Comparison of ENCODE assay signal across 9 cellular contexts in genomic region chrX:145190801-145191389, GRCh38. TPM values are rescaled to one million over a fixed set of nuclear protein-coding genes. Genes with fewer than 3 reads are reported as not detected.
DNase-seq lines count a peak whose midpoint lies in the region; ATAC-seq and TF ChIP-seq lines count a peak whose summit lies in the region.
"Had no signal": no experiment of that assay in that cellular context is flagged by ENCODE, and none has a peak within 500 bp of the region (broad histone marks: within the 10 kb centered on the region; RNA-seq: fewer than 3 reads in every experiment).

No MANE protein-coding gene starts in this region.

- no peaks in the 10 kb centered on the region for H4K20me1 ChIP-seq in IMR-90 (ENCODE audit: insufficient read depth, low read length)

- no peak overlapping the region for H3K4me3 Mint-ChIP-seq in brain
- no peak overlapping the region for H3K4me3 Mint-ChIP-seq in stimulated activated effector memory CD8-positive, alpha-beta T cell treated with anti-CD3 and anti-CD28 coated beads, Interleukin-12 subunit alpha, Interleukin-12 subunit beta, amount 100 ng/mL, for 72 hours

- H2AFZ ChIP-seq in IMR-90 (replicated peaks; ENCODE audit: low read length, poor library complexity), result no peak overlapping the region
- H2AFZ ChIP-seq: parathyroid adenoma had no signal

- peaks cover 0 to 7% (median 0%) of the 10 kb centered on the region in 5 experiments for H3K9me3 Mint-ChIP-seq in brain
- H3K9me3 Mint-ChIP-seq in stimulated activated effector memory CD8-positive, alpha-beta T cell treated with anti-CD3 and anti-CD28 coated beads, Interleukin-12 subunit alpha, Interleukin-12 subunit beta, amount 100 ng/mL, for 72 hours, result peaks cover 15% of the 10 kb centered on the region

- POLR2A ChIA-PET in IMR-90 (lab: Charles Lee; ENCODE audit: unreplicated experiment), result no interaction called here

- CTCF ChIA-PET in IMR-90 (lab: Yijun Ruan, JAX), result no interaction called here

- H3K23ac ChIP-seq in IMR-90 (ENCODE audit: low read depth, low read length), result no peak overlapping the region

- no peak overlapping the region for H4K91ac ChIP-seq in IMR-90 (ENCODE audit: insufficient read depth, low read depth, low read length)

- peak; percentile 44 for TF ChIP-seq RAD21 in IMR-90 (IDR thresholded peaks at IDR 0.05; ENCODE audit: low read length)

- no peak overlapping the region for H3K27ac Mint-ChIP-seq in brain
- no peak overlapping the region for H3K27ac Mint-ChIP-seq in stimulated activated effector memory CD8-positive, alpha-beta T cell treated with anti-CD3 and anti-CD28 coated beads, Interleukin-12 subunit alpha, Interleukin-12 subunit beta, amount 100 ng/mL, for 72 hours

- no peak overlapping the region for H3K56ac ChIP-seq in IMR-90 (ENCODE audit: extremely low read depth, insufficient read depth, low read length)

- H3K9me1 ChIP-seq in IMR-90 (ENCODE audit: insufficient read depth, low read length), result no peaks in the 10 kb centered on the region

- peak; percentile 35 for TF ChIP-seq CTCF in GM06990 (IDR thresholded peaks at IDR 0.05; ENCODE audit: insufficient read depth, low read length, poor library complexity, severe bottlenecking)
- TF ChIP-seq CTCF in IMR-90 (conservative IDR thresholded peaks at IDR 0.05; ENCODE audit: low read depth, low read length), result peak; percentile 47
- TF ChIP-seq CTCF in brain (conservative IDR thresholded peaks at IDR 0.05), result peak; percentile 53 to 70

- intact Hi-C loops in IMR-90 (cut with micrococcal nuclease), result loop anchor here (5.0 kb wide), 1 partner anchor 1524 kb away; no protein-coding TSS in a partner anchor

- no peaks in the 10 kb centered on the region for H3K79me1 ChIP-seq in IMR-90 (ENCODE audit: low read depth in 1 of 2, low read length in 2 of 2)

- H3K9ac ChIP-seq in IMR-90 (ENCODE audit: low read depth, low read length), result no peak overlapping the region
- H3K9ac ChIP-seq: parathyroid adenoma had no signal

- H3K18ac ChIP-seq in IMR-90 (ENCODE audit: low read depth, low read length), result no peak overlapping the region

- H2BK5ac ChIP-seq in IMR-90 (ENCODE audit: low read depth, low read length, poor library complexity, severe bottlenecking), result no peak overlapping the region

- no peak overlapping the region for H4K5ac ChIP-seq in IMR-90 (ENCODE audit: low read depth, low read length)

- H3K27me3 Mint-ChIP-seq in brain, result peaks cover 5% of the 10 kb centered on the region

- no peak overlapping the region for H4K8ac ChIP-seq in IMR-90 (ENCODE audit: low read depth in 2 of 2, low read length in 2 of 2)

- H2BK120ac ChIP-seq in IMR-90 (ENCODE audit: low read depth, low read length), result no peak overlapping the region

- no peak overlapping the region for H2AK9ac ChIP-seq in IMR-90 (replicated peaks; ENCODE audit: low read depth, low read length, poor library complexity)

- H3K27me3 ChIP-seq in GM06990 (replicated peaks; ENCODE audit: control insufficient read depth, insufficient read depth, low read length) (no peaks in the 10 kb centered on the region), IMR-90 (ENCODE audit: control insufficient read depth, insufficient read depth, low read length) (no peaks in the 10 kb centered on the region)

- no peak overlapping the region for H3K14ac ChIP-seq in IMR-90 (replicated peaks; ENCODE audit: low read depth, low read length)

- no peak overlapping the region for H3K27ac ChIP-seq in IMR-90 (ENCODE audit: insufficient read depth, low read length)
- H3K27ac ChIP-seq: parathyroid adenoma had no signal

- ATAC-seq in IMR-90 (ENCODE audit: low read depth) (no peak), esophagus mucosa (no peak), left lobe of liver (no peak)
- no peak for ATAC-seq in stimulated activated effector memory CD8-positive, alpha-beta T cell treated with anti-CD3 and anti-CD28 coated beads, Interleukin-12 subunit alpha, Interleukin-12 subunit beta, amount 100 ng/mL, for 72 hours

- H3K4me2 ChIP-seq in IMR-90 (ENCODE audit: low read depth, low read length), result no peak overlapping the region

- TF ChIP-seq POLR2A in IMR-90 (IDR thresholded peaks at IDR 0.05; ENCODE audit: low read depth, low read length), result no peak

- no peak overlapping the region for H2AK5ac ChIP-seq in IMR-90 (ENCODE audit: low read depth, low read length)

- H2BK20ac ChIP-seq in IMR-90 (ENCODE audit: low read depth, low read length), result no peak overlapping the region

- H2BK15ac ChIP-seq in IMR-90 (ENCODE audit: low read depth, low read length), result no peak overlapping the region

- WGBS in IMR-90 (ENCODE audit: extremely low coverage in 2 of 2, insufficient read length in 1 of 2), 2 experiments, result no CpG with 5 or more reads among the region's 3 CpGs

- dilution Hi-C loops in IMR-90 (cut with HindIII; ENCODE audit: low sequenced_read_pairs, unreplicated experiment), result no loop called here

- H3K36me3 Mint-ChIP-seq in brain, result no peaks in the 10 kb centered on the region
- H3K36me3 Mint-ChIP-seq in stimulated activated effector memory CD8-positive, alpha-beta T cell treated with anti-CD3 and anti-CD28 coated beads, Interleukin-12 subunit alpha, Interleukin-12 subunit beta, amount 100 ng/mL, for 72 hours, result no peaks in the 10 kb centered on the region

- H3K4ac ChIP-seq in IMR-90 (ENCODE audit: low read depth, low read length), result no peak overlapping the region

- H3K4me3 ChIP-seq in GM06990 (replicated peaks; ENCODE audit: low read depth, low read length) (no peak overlapping the region), IMR-90 (ENCODE audit: insufficient read depth, low read depth, low read length) (no peak overlapping the region)

- H3K36me3 ChIP-seq in GM06990 (ENCODE audit: control insufficient read depth, insufficient read depth, low read length), result no peaks in the 10 kb centered on the region
- H3K36me3 ChIP-seq in IMR-90 (ENCODE audit: control insufficient read depth, insufficient read depth, low read length), result no peaks in the 10 kb centered on the region

- no TSS peak for BruUV-seq in IMR-90 (replicated peaks; lab: Mats Ljungman, UMichigan)

- H3K9me3 ChIP-seq in IMR-90 (ENCODE audit: control insufficient read depth, insufficient read depth, low read length), result no peaks in the 10 kb centered on the region; the same call in 1 of the 2 replicates

- in situ Hi-C loops in IMR-90 (cut with MboI; ENCODE audit: low sequenced_read_pairs), result no loop called here

- H3K4me1 Mint-ChIP-seq in brain, result no peaks in the 10 kb centered on the region
- no peaks in the 10 kb centered on the region for H3K4me1 Mint-ChIP-seq in stimulated activated effector memory CD8-positive, alpha-beta T cell treated with anti-CD3 and anti-CD28 coated beads, Interleukin-12 subunit alpha, Interleukin-12 subunit beta, amount 100 ng/mL, for 72 hours

- DNase-seq in GM06990 (ENCODE audit: extremely low read depth, insufficient read length) (no peak), IMR-90 (no peak), myocyte (ENCODE audit: low read depth) (peak; percentile 4), left lobe of liver (ENCODE audit: low spot score) (no peak)
- no peak for DNase-seq in stimulated activated effector memory CD8-positive, alpha-beta T cell treated with anti-CD3 and anti-CD28 coated beads, Interleukin-12 subunit alpha, Interleukin-12 subunit beta, amount 100 ng/mL, for 72 hours (ENCODE audit: low spot score in 2 of 2)
- DNase-seq: activated CD4-positive, alpha-beta T cell treated with anti-CD3 and anti-CD28 coated beads, Interleukin-2, amount 50 U/mL, for 4 hours had no signal

- H3K4me1 ChIP-seq in IMR-90 (ENCODE audit: control insufficient read depth, insufficient read depth, low read length), result no peaks in the 10 kb centered on the region
- H3K4me1 ChIP-seq: parathyroid adenoma had no signal

TF ChIP-seq in IMR-90, 13 proteins besides CTCF, POLR2A, EP300 and RAD21:
- TF ChIP-seq, protein P1, sequence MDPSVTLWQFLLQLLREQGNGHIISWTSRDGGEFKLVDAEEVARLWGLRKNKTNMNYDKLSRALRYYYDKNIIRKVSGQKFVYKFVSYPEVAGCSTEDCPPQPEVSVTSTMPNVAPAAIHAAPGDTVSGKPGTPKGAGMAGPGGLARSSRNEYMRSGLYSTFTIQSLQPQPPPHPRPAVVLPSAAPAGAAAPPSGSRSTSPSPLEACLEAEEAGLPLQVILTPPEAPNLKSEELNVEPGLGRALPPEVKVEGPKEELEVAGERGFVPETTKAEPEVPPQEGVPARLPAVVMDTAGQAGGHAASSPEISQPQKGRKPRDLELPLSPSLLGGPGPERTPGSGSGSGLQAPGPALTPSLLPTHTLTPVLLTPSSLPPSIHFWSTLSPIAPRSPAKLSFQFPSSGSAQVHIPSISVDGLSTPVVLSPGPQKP (IDR thresholded peaks at IDR 0.05; ENCODE audit: borderline replicate concordance, low read depth, low read length), result no peak
- TF ChIP-seq NFE2L2 (IDR thresholded peaks at IDR 0.05; ENCODE audit: low read depth, low read length) (no peak), MXI1 (IDR thresholded peaks at IDR 0.05; ENCODE audit: borderline replicate concordance, low read depth, low read length) (no peak), CHD1 (IDR thresholded peaks at IDR 0.05; ENCODE audit: low read depth, low read length) (no peak), RCOR1 (IDR thresholded peaks at IDR 0.05; ENCODE audit: insufficient replicate concordance, low read length) (no peak), SMC3 (IDR thresholded peaks at IDR 0.05; ENCODE audit: low read depth, low read length) (no peak), RFX5 (IDR thresholded peaks at IDR 0.05; ENCODE audit: low read depth, low read length) (no peak)
- TF ChIP-seq, protein P2, sequence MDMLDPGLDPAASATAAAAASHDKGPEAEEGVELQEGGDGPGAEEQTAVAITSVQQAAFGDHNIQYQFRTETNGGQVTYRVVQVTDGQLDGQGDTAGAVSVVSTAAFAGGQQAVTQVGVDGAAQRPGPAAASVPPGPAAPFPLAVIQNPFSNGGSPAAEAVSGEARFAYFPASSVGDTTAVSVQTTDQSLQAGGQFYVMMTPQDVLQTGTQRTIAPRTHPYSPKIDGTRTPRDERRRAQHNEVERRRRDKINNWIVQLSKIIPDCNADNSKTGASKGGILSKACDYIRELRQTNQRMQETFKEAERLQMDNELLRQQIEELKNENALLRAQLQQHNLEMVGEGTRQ (IDR thresholded peaks at IDR 0.05; ENCODE audit: low read depth, low read length), result no peak

RNA-seq across cellular contexts. Expression of gene SPANXN1, which starts 56.4 kb away (rescaled TPM):
- total RNA-seq in IMR-90 (2012; rRNA removed) (not detected in 2 replicates), myocyte (not detected in 2 replicates), esophagus mucosa (not detected), left lobe of liver (not detected)
- polyA plus RNA-seq in IMR-90 (2012; rRNA removed) (not detected in 2 replicates), brain (ENCODE audit: insufficient read depth, low read depth, low replicate concordance) (not detected)
- polyA plus RNA-seq in IMR-90 (2012; cell fraction: cytosol; rRNA removed), result not detected in 2 replicates
- not detected in 2 replicates for polyA plus RNA-seq in IMR-90 (2012; cell fraction: nucleus; rRNA removed; ENCODE audit: low replicate concordance)
- not detected for polyA plus RNA-seq in myocyte (2012)
